ENCODE assay signal across 26 cellular contexts in the genomic region with DNA sequence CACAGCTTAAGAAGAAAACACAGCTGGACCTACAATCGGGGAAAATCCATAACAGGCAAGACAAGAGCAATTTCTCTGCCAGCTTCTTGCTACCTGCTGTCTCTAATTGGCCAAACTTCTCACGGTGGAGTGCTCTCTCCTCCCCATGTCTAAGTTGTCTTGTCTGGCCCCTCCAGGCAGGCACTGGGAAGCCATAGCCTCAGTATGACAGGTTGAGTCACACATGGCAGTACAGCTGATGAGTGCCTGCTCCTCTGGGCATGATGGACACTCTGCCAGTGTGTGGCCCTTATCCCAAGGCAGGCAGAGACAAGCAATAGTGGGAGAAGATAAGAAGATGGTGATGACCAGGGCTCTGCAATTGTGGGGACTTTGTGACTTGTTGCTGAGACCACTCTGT.
A peak's percentile ranks its signal among the peaks of the same experiment; 100 is the strongest.
DNase-seq lines count a peak whose midpoint lies in the region; ATAC-seq, FAIRE-seq and TF ChIP-seq lines count a peak whose summit lies in the region.
"Had no signal": no experiment of that assay in that cellular context is flagged by ENCODE, and none has a peak within 500 bp of the region (broad histone marks: within the 10 kb centered on the region; RNA-seq: fewer than 3 reads in every experiment).

No MANE protein-coding gene starts in this region.

- no peaks in the 10 kb centered on the region; a peak in 1 of 4 replicates for H3K4me1 Mint-ChIP-seq in H9
- H3K4me1 Mint-ChIP-seq: CD14-positive monocyte; CD8-positive, alpha-beta memory T cell had no signal

- H4K8ac ChIP-seq in H9 (replicated peaks; ENCODE audit: insufficient read length, low read depth, low read length) (no peak overlapping the region), neuronal stem cell (ENCODE audit: low read depth, low read length) (no peak overlapping the region)

- H4K20me1 ChIP-seq in H9 (ENCODE audit: control insufficient read depth, insufficient read depth, insufficient read length): no peaks in the 10 kb centered on the region
- H4K20me1 ChIP-seq: BLaER1 treated with 17β-estradiol and CSF1 and Interleukin-3, amounts not matched to agents 10 nM and 100 nM had no signal

- TF ChIP-seq CTCF in H9 (conservative IDR thresholded peaks at IDR 0.05) (no peak), foreskin keratinocyte (conservative IDR thresholded peaks at IDR 0.05) (no peak)

- H3K4me1 ChIP-seq in H9 (ENCODE audit: insufficient read depth, low read length) (no peaks in the 10 kb centered on the region), foreskin keratinocyte (no peaks in the 10 kb centered on the region), neuronal stem cell (ENCODE audit: control insufficient read depth in 2 of 2, insufficient read depth in 1 of 2, low read depth in 1 of 2, low read length in 2 of 2) (peaks cover 0 to 4% of the 10 kb centered on the region in 2 donors)
- H3K4me1 ChIP-seq: A549, BE2C had no signal

- no peaks in the 10 kb centered on the region for H3K9me3 Mint-ChIP-seq in H9
- H3K9me3 Mint-ChIP-seq: CD4-positive, alpha-beta T cell; HFFc6 had no signal

- H3K27ac ChIP-seq in H9 (ENCODE audit: insufficient read length, low read depth, low read length) (no peak overlapping the region), foreskin keratinocyte (no peak overlapping the region), neuronal stem cell (replicated peaks; ENCODE audit: low read length) (no peak overlapping the region)
- H3K27ac ChIP-seq: A549; BLaER1 treated with 17β-estradiol and CSF1 and Interleukin-3, amounts not matched to agents 10 nM and 100 nM; GM23248 had no signal

- H3K27me3 ChIP-seq in H9 (ENCODE audit: insufficient read depth, low read length) (no peaks in the 10 kb centered on the region), foreskin keratinocyte (no peaks in the 10 kb centered on the region), neuronal stem cell (ENCODE audit: control insufficient read depth in 3 of 3, insufficient read depth in 3 of 3, low read depth in 1 of 3, low read length in 3 of 3) (no peaks in the 10 kb centered on the region)
- H3K27me3 ChIP-seq: BE2C; BLaER1 treated with 17β-estradiol and CSF1 and Interleukin-3, amounts not matched to agents 10 nM and 100 nM had no signal

- intact Hi-C loops in Right ventricle myocardium inferior (cut with DNase I): no loop called here

- no peaks in the 10 kb centered on the region for H3K36me3 ChIP-seq in neuronal stem cell (replicated peaks in 1 of 2; ENCODE audit: control insufficient read depth in 2 of 2, insufficient read depth in 2 of 2, low read length in 2 of 2)
- H3K36me3 ChIP-seq: BE2C; BLaER1 treated with 17β-estradiol and CSF1 and Interleukin-3, amounts not matched to agents 10 nM and 100 nM; HAP-1 had no signal

- H2BK12ac ChIP-seq in H9 (ENCODE audit: insufficient read length, low read depth, low read length): peak overlapping the region; percentile 86
- H2BK12ac ChIP-seq in neuronal stem cell (ENCODE audit: low read length): no peak overlapping the region

- H3K23me2 ChIP-seq in H9 (ENCODE audit: insufficient read length, low read depth, low read length, poor library complexity, severe bottlenecking): no peaks in the 10 kb centered on the region

- H3K9me3 ChIP-seq in H9 (ENCODE audit: control insufficient read depth, low read depth, low read length) (no peaks in the 10 kb centered on the region), neuronal stem cell (replicated peaks in 1 of 2; ENCODE audit: control insufficient read depth in 2 of 2, insufficient read depth in 1 of 2, low read depth in 1 of 2, low read length in 2 of 2) (peaks cover 0 to 2% of the 10 kb centered on the region in 2 donors)
- H3K9me3 ChIP-seq: A549; BE2C; BLaER1 treated with 17β-estradiol and CSF1 and Interleukin-3, amounts not matched to agents 10 nM and 100 nM; HAP-1 had no signal

- H3K4me2 ChIP-seq in H9 (ENCODE audit: insufficient read depth, insufficient read length, low read length): no peak overlapping the region
- no peak overlapping the region for H3K4me2 ChIP-seq in neuronal stem cell (ENCODE audit: insufficient read depth, low read length, poor library complexity, severe bottlenecking)
- H3K4me2 ChIP-seq: A549; BLaER1 treated with 17β-estradiol and CSF1 and Interleukin-3, amounts not matched to agents 10 nM and 100 nM had no signal

- no peak overlapping the region for H4K5ac ChIP-seq in H9 (ENCODE audit: insufficient read length, low read depth, low read length)

- ATAC-seq in foreskin keratinocyte: peak; percentile 15
- ATAC-seq in stimulated activated naive CD8-positive, alpha-beta T cell treated with anti-CD3 and anti-CD28 coated beads, Interleukin-15, Interleukin-2, amounts not matched to agents 100 U/mL and 50 U/mL, for 24 hours: no peak
- no peak for ATAC-seq in GM18909 (IDR thresholded peaks at IDR 0.05; ENCODE audit: poor library complexity, unreplicated experiment)
- no peak for ATAC-seq in Right ventricle myocardium inferior
- ATAC-seq: A549, GM12878 had no signal

- H3K79me2 ChIP-seq in H9 (ENCODE audit: insufficient read depth, low read length): no peaks in the 10 kb centered on the region

- H2BK20ac ChIP-seq in H9 (ENCODE audit: low read depth, low read length, poor library complexity, severe bottlenecking): no peak overlapping the region

- peak overlapping the region in 1 of 2 donors; percentile 68 for H3K4me3 ChIP-seq in neuronal stem cell (ENCODE audit: low read length in 2 of 2)
- H3K4me3 ChIP-seq: A549; BLaER1 treated with 17β-estradiol and CSF1 and Interleukin-3, amounts not matched to agents 10 nM and 100 nM; GM12878; GM23248; HAP-1 had no signal

- no peak for DNase-seq in GM12891 (ENCODE audit: insufficient read length, low spot score)
- DNase-seq in H9: no peak
- DNase-seq in foreskin keratinocyte: no peak
- no peak for DNase-seq in neuronal stem cell (ENCODE audit: low spot score)
- DNase-seq in GM12892 (ENCODE audit: insufficient read length): no peak
- no peak for DNase-seq in stimulated activated naive CD8-positive, alpha-beta T cell treated with anti-CD3 and anti-CD28 coated beads, Interleukin-15, Interleukin-2, amounts not matched to agents 100 U/mL and 50 U/mL, for 24 hours
- DNase-seq in Right ventricle myocardium inferior (ENCODE audit: missing footprints): no peak
- DNase-seq: 8988T; ACHN; AML-193; BE2C; CD4-positive, alpha-beta T cell; CD8-positive, alpha-beta memory T cell; DMS 273 treated with DMSO at 0.1 percent for 48 hours; DMS79; EL; GDM1; GM23248; HFFc6 had no signal

- H3K18ac ChIP-seq in H9 (ENCODE audit: insufficient read length, low read depth, low read length) (peak overlapping the region; percentile 25), neuronal stem cell (ENCODE audit: low read length) (peak overlapping the region; percentile 65)

- H3K23ac ChIP-seq in H9 (ENCODE audit: insufficient read length, low read depth, low read length): no peak overlapping the region
- H3K23ac ChIP-seq in neuronal stem cell (ENCODE audit: low read depth, low read length, poor library complexity): no peak overlapping the region

- H2AFZ ChIP-seq in H9 (ENCODE audit: low read length): no peak overlapping the region
- H2AFZ ChIP-seq in neuronal stem cell (ENCODE audit: low read length): no peak overlapping the region
- H2AFZ ChIP-seq: GM23248 had no signal

- H3K4ac ChIP-seq in H9 (ENCODE audit: low read depth, low read length): no peak overlapping the region
- H3K4ac ChIP-seq in neuronal stem cell (ENCODE audit: low read length): no peak overlapping the region

- H2BK120ac ChIP-seq in H9 (ENCODE audit: low read depth, low read length, poor library complexity, severe bottlenecking) (no peak overlapping the region), neuronal stem cell (ENCODE audit: low read depth, low read length) (no peak overlapping the region)

- H3K36me3 Mint-ChIP-seq in H9 (ENCODE audit: insufficient read depth in 1 of 3, low read depth in 3 of 3): no peaks in the 10 kb centered on the region
- H3K36me3 Mint-ChIP-seq: CD14-positive monocyte; CD8-positive, alpha-beta memory T cell had no signal

- H3T11ph ChIP-seq in H9 (ENCODE audit: low read length): no peak overlapping the region

- TF ChIP-seq POLR2A in GM12891 (IDR thresholded peaks at IDR 0.05; ENCODE audit: low read depth, low read length) (no peak), GM12892 (IDR thresholded peaks at IDR 0.05; ENCODE audit: low read depth, low read length) (no peak)

- H3K9ac ChIP-seq in H9 (ENCODE audit: extremely low read depth, insufficient read length, low read length) (no peak overlapping the region), neuronal stem cell (ENCODE audit: low read depth, low read length, poor library complexity) (no peak overlapping the region)
- H3K9ac ChIP-seq: BLaER1 treated with 17β-estradiol and CSF1 and Interleukin-3, amounts not matched to agents 10 nM and 100 nM; GM23248 had no signal

- H2BK5ac ChIP-seq in H9 (ENCODE audit: insufficient read length, low read length) (no peak overlapping the region), neuronal stem cell (ENCODE audit: low read length) (no peak overlapping the region)

- H3K14ac ChIP-seq in H9 (ENCODE audit: insufficient read depth, low read length): no peak overlapping the region
- H3K14ac ChIP-seq in neuronal stem cell (ENCODE audit: low read length): peak overlapping the region; percentile 83

- H3K79me1 ChIP-seq in H9 (ENCODE audit: insufficient read depth, low read depth, low read length, poor library complexity, severe bottlenecking): no peaks in the 10 kb centered on the region
- no peaks in the 10 kb centered on the region for H3K79me1 ChIP-seq in neuronal stem cell (ENCODE audit: low read depth, low read length)

- peak; percentile 23 for FAIRE-seq in GM12891 (lab: Jason Lieb, UNC)
- no peak for FAIRE-seq in GM12892 (lab: Jason Lieb, UNC)
- FAIRE-seq: A549, D721Med, GM12878 had no signal

- H3K27me3 Mint-ChIP-seq in H9 (ENCODE audit: low read depth): no peaks in the 10 kb centered on the region
- H3K27me3 Mint-ChIP-seq: CD8-positive, alpha-beta memory T cell had no signal

- no peak overlapping the region for H3K56ac ChIP-seq in H9 (ENCODE audit: insufficient read length, low read depth, low read length)

- H2BK15ac ChIP-seq in H9 (ENCODE audit: low read depth, low read length): no peak overlapping the region
- no peak overlapping the region for H2BK15ac ChIP-seq in neuronal stem cell (ENCODE audit: low read length)

- no peak overlapping the region for H3K4me3 Mint-ChIP-seq in H9
- H3K4me3 Mint-ChIP-seq: CD14-positive monocyte; CD4-positive, alpha-beta T cell; CD8-positive, alpha-beta memory T cell; HFFc6 had no signal

- no peak overlapping the region for H2AK5ac ChIP-seq in H9 (ENCODE audit: insufficient read length, low read length)
- H2AK5ac ChIP-seq in neuronal stem cell (ENCODE audit: low read depth, low read length): no peak overlapping the region

- WGBS in H9 (ENCODE audit: extremely low coverage, insufficient read length, low lambda C conversion rate): no CpG with 5 or more reads among the region's 2 CpGs
- no CpG with 5 or more reads among the region's 2 CpGs for WGBS in neuronal stem cell (ENCODE audit: extremely low coverage in 2 of 2, insufficient read length in 2 of 2, insufficient replicate concordance in 1 of 2), 2 donors

- H4K91ac ChIP-seq in H9 (ENCODE audit: insufficient read length, low read depth, low read length): no peak overlapping the region
- no peak overlapping the region for H4K91ac ChIP-seq in neuronal stem cell (ENCODE audit: low read depth, low read length, poor library complexity)

- no peak overlapping the region for H3K27ac Mint-ChIP-seq in H9
- H3K27ac Mint-ChIP-seq: CD14-positive monocyte; CD4-positive, alpha-beta T cell; CD8-positive, alpha-beta memory T cell; HFFc6 had no signal

TF ChIP-seq in GM12891, 5 proteins besides CTCF, POLR2A, EP300 and RAD21 (continues in another document):
- no peak for TF ChIP-seq POU2F2 (IDR thresholded peaks at IDR 0.05; ENCODE audit: low read depth, low read length)
